8 cellular contexts compared by ENCODE assay signal in genomic region chr21:39612233-39613028, GRCh38.
DNase-seq lines count a peak whose midpoint lies in the region; ATAC-seq and TF ChIP-seq lines count a peak whose summit lies in the region.

A gene with protein sequence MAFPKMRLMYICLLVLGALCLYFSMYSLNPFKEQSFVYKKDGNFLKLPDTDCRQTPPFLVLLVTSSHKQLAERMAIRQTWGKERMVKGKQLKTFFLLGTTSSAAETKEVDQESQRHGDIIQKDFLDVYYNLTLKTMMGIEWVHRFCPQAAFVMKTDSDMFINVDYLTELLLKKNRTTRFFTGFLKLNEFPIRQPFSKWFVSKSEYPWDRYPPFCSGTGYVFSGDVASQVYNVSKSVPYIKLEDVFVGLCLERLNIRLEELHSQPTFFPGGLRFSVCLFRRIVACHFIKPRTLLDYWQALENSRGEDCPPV (plus strand): TSS chr21:39612940. CDS start chr21:39660560, 47,620 bp downstream.

- H3K36me3 Mint-ChIP-seq in stimulated activated effector memory CD8-positive, alpha-beta T cell treated with anti-CD3 and anti-CD28 coated beads, Interleukin-12 subunit alpha, Interleukin-12 subunit beta, amount 100 ng/mL, for 72 hours, result no peaks in the 10 kb centered on the region

- no peaks in the 10 kb centered on the region for H3K4me1 Mint-ChIP-seq in stimulated activated effector memory CD8-positive, alpha-beta T cell treated with anti-CD3 and anti-CD28 coated beads, Interleukin-12 subunit alpha, Interleukin-12 subunit beta, amount 100 ng/mL, for 72 hours

- no peak within 1 kb of the TSS for H3K27ac Mint-ChIP-seq in stimulated activated effector memory CD8-positive, alpha-beta T cell treated with anti-CD3 and anti-CD28 coated beads, Interleukin-12 subunit alpha, Interleukin-12 subunit beta, amount 100 ng/mL, for 72 hours

- no peak within 1 kb of the TSS for H3K27ac ChIP-seq in WERI-Rb-1
- no peak within 1 kb of the TSS for H3K27ac ChIP-seq in iPS-20b (ENCODE audit: low read length)

- peaks cover 18% of the 10 kb centered on the region for H3K27me3 ChIP-seq in WERI-Rb-1 (ENCODE audit: insufficient read depth, low read depth, severe bottlenecking)
- no peaks in the 10 kb centered on the region for H3K27me3 ChIP-seq in iPS-20b (ENCODE audit: insufficient read depth, low read length)

- H3K9me3 Mint-ChIP-seq in stimulated activated effector memory CD8-positive, alpha-beta T cell treated with anti-CD3 and anti-CD28 coated beads, Interleukin-12 subunit alpha, Interleukin-12 subunit beta, amount 100 ng/mL, for 72 hours, result no peaks in the 10 kb centered on the region

- H3K9ac ChIP-seq in iPS-20b (ENCODE audit: low read depth, low read length), result peak within 1 kb of the TSS; percentile 81; the same call in 1 of the 2 replicates

- ATAC-seq in stimulated activated effector memory CD8-positive, alpha-beta T cell treated with anti-CD3 and anti-CD28 coated beads, Interleukin-12 subunit alpha, Interleukin-12 subunit beta, amount 100 ng/mL, for 72 hours, result no peak
- no peak for ATAC-seq in GM18870 (IDR thresholded peaks at IDR 0.05; ENCODE audit: unreplicated experiment)
- no peak for ATAC-seq in GM18907 (IDR thresholded peaks at IDR 0.05; ENCODE audit: unreplicated experiment)

- peaks cover 31% of the 10 kb centered on the region for H3K4me1 ChIP-seq in iPS-20b (ENCODE audit: insufficient read depth, low read length)

- no peaks in the 10 kb centered on the region for H3K9me3 ChIP-seq in WERI-Rb-1 (ENCODE audit: severe bottlenecking)
- H3K9me3 ChIP-seq in iPS-20b (ENCODE audit: insufficient read depth, low read depth, low read length), result no peaks in the 10 kb centered on the region

- H3K36me3 ChIP-seq in WERI-Rb-1, result no peaks in the 10 kb centered on the region
- H3K36me3 ChIP-seq in iPS-20b (ENCODE audit: insufficient read depth, low read depth, low read length), result peaks cover 45% of the 10 kb centered on the region

- H3K4me3 ChIP-seq in WERI-Rb-1 (ENCODE audit: low read depth, low read length), result peak within 1 kb of the TSS; percentile 31
- H3K4me3 ChIP-seq in iPS-20b (ENCODE audit: low read length), result peak within 1 kb of the TSS; percentile 96

- H3K4me3 Mint-ChIP-seq in stimulated activated effector memory CD8-positive, alpha-beta T cell treated with anti-CD3 and anti-CD28 coated beads, Interleukin-12 subunit alpha, Interleukin-12 subunit beta, amount 100 ng/mL, for 72 hours, result peak within 1 kb of the TSS; percentile 24

- DNase-seq in NCI-H146 (lab: John Stamatoyannopoulos, UW) (peak; percentile 47), NCI-H146 treated with DMSO at 0.1 percent for 48 hours (lab: John Stamatoyannopoulos, UW; ENCODE audit: unreplicated experiment) (no peak), WERI-Rb-1 (peak; percentile 59), NCI-H2171 treated with DMSO at 0.1 percent for 48 hours (lab: John Stamatoyannopoulos, UW) (no peak)
- DNase-seq in stimulated activated effector memory CD8-positive, alpha-beta T cell treated with anti-CD3 and anti-CD28 coated beads, Interleukin-12 subunit alpha, Interleukin-12 subunit beta, amount 100 ng/mL, for 72 hours (ENCODE audit: low spot score in 2 of 2), result no peak

- TF ChIP-seq CTCF in WERI-Rb-1 (IDR thresholded peaks at IDR 0.05; ENCODE audit: low read depth, low read length), result no peak

Comparison
In these comparisons a context has a peak if more than half of its experiments do, and no peak if none do; other contexts are left out.
1. DNase-seq: peak in NCI-H146 (single experiment) and WERI-Rb-1 (single experiment); none in NCI-H146 treated with DMSO at 0.1 percent for 48 hours (single experiment), stimulated activated effector memory CD8-positive, alpha-beta T cell treated with anti-CD3 and anti-CD28 coated beads, Interleukin-12 subunit alpha, Interleukin-12 subunit beta, amount 100 ng/mL, for 72 hours (0 of 2) and NCI-H2171 treated with DMSO at 0.1 percent for 48 hours (single experiment).